ENCODE assay signal across 8 cellular contexts in the genomic region with DNA sequence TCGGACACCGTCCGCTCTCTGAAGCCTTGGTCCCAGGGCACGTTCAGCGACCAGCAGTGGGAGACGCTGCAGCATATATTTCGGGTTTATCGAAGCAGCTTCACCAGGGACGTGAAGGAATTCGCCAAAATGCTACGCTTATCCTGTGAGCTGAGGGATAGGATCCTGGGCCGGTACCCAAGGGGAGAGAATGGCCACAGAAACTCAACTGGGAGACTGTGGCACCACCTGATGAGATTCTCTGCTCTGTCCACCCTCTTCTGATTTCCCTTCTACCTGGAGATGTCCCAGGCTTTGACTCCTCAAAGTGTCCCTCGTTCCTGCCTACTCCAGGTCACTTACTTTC. TPM values are rescaled to one million over a fixed set of nuclear protein-coding genes. Genes with fewer than 3 reads are reported as not detected.
DNase-seq lines count a peak whose midpoint lies in the region; ATAC-seq lines count a peak whose summit lies in the region.

No MANE protein-coding gene starts in this region.

- H3K4me3 ChIP-seq in HUES6 (ENCODE audit: low read depth, low read length) (peak overlapping the region; percentile 74), iPS-18c (ENCODE audit: insufficient read depth, low read depth, low read length) (peak overlapping the region; percentile 77), skin epidermis (peak overlapping the region in 6 of 7 experiments; percentile 28 to 47 (median 40))

- no peak overlapping the region for H3K27ac ChIP-seq in HUES6 (ENCODE audit: low read depth, low read length)
- H3K27ac ChIP-seq in skin epidermis: peak overlapping the region in 2 of 21 experiments; percentile 46 to 67

- no peak overlapping the region for H3K27ac Mint-ChIP-seq in activated T-helper 17 cell treated with anti-CD3 and anti-CD28 coated beads, Interleukin-2, amount 50 U/mL, for 72 hours

- peaks cover 59% of the 10 kb centered on the region for H3K27me3 Mint-ChIP-seq in activated T-helper 17 cell treated with anti-CD3 and anti-CD28 coated beads, Interleukin-2, amount 50 U/mL, for 72 hours

- H3K9me3 Mint-ChIP-seq in activated T-helper 17 cell treated with anti-CD3 and anti-CD28 coated beads, Interleukin-2, amount 50 U/mL, for 72 hours: no peaks in the 10 kb centered on the region

- no peaks in the 10 kb centered on the region for H3K36me3 ChIP-seq in HUES6 (ENCODE audit: control insufficient read depth, insufficient read depth, low read length)

- H3K4me1 ChIP-seq in HUES6 (ENCODE audit: control insufficient read depth, insufficient read depth, low read length): peaks cover 35% of the 10 kb centered on the region

- H3K36me3 Mint-ChIP-seq in activated T-helper 17 cell treated with anti-CD3 and anti-CD28 coated beads, Interleukin-2, amount 50 U/mL, for 72 hours (ENCODE audit: low read depth): no peaks in the 10 kb centered on the region

- H3K9ac ChIP-seq in HUES6 (ENCODE audit: low read length): peak overlapping the region; percentile 48

- no peaks in the 10 kb centered on the region for H3K4me1 Mint-ChIP-seq in activated T-helper 17 cell treated with anti-CD3 and anti-CD28 coated beads, Interleukin-2, amount 50 U/mL, for 72 hours

- H3K9me3 ChIP-seq in HUES6 (ENCODE audit: control insufficient read depth, insufficient read depth, low read depth, low read length) (no peaks in the 10 kb centered on the region), iPS-18c (ENCODE audit: control insufficient read depth, insufficient read depth, low read length) (no peaks in the 10 kb centered on the region)

- DNase-seq in GM19238 (ENCODE audit: insufficient read length, low spot score): no peak
- no peak for DNase-seq in T1000 (lab: John Stamatoyannopoulos, UW)
- DNase-seq in NCI-H2227 treated with DMSO at 0.1 percent for 48 hours (lab: John Stamatoyannopoulos, UW): no peak
- no peak for DNase-seq in stimulated activated CD4-positive, alpha-beta T cell treated with anti-CD3 and anti-CD28 coated beads, Interleukin-1b, Interleukin-23, amount 100 ng/mL, for 48 hours

- H3K27me3 ChIP-seq in HUES6 (ENCODE audit: control insufficient read depth, insufficient read depth, low read length): peaks cover 84% of the 10 kb centered on the region

- H3K4me3 Mint-ChIP-seq in activated T-helper 17 cell treated with anti-CD3 and anti-CD28 coated beads, Interleukin-2, amount 50 U/mL, for 72 hours: peak overlapping the region; percentile 62

- no peak for ATAC-seq in activated T-helper 17 cell treated with anti-CD3 and anti-CD28 coated beads, Interleukin-2, amount 50 U/mL, for 72 hours (replicated peaks)

RNA-seq across cellular contexts. Expression of a gene that starts 0.9 kb away (rescaled TPM):
- not detected for total RNA-seq in activated T-helper 17 cell treated with anti-CD3 and anti-CD28 coated beads, Interleukin-2, amount 50 U/mL, for 72 hours
